In the genomic region with DNA sequence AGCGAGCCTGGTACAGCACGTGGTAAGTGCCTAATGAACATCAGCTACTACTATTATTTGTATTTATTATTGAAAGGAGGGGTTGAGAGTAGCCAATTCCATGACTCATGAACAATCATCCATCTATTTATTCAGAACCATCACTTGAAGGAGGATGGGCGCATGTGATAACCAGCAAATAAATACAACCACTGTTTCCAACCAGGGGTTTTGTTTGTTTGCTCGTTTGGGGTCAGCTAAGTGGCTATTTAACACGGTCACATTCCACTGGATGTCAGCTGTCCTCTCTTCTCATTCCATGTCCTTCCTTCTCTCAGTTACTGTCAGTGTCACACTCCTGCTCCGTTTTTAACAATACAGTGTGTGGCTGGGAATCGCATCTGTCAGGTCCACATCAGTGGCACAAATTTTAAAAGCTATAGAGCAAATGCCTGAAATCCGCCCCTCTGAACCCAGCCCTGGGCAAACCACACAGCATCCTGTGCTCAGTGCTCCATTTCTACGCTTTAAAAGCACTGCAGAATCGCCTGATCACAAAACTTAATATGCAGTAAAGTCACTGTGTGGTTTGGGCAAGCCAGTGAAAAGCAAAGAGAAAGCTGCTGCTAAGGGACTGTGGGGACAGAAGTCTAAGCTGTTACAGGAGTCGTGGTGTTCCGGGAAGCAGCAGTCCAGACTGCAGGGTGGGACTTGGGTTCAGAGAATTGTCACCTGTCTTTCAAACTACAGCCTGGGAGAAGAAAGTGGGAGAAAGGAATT, we compare ENCODE assay signal across 9 cellular contexts. TPM values are rescaled to one million over a fixed set of nuclear protein-coding genes. Genes with fewer than 3 reads are reported as not detected.
DNase-seq lines count a peak whose midpoint lies in the region; ATAC-seq and TF ChIP-seq lines count a peak whose summit lies in the region.
"Had no signal": no experiment of that assay in that cellular context is flagged by ENCODE, and none has a peak within 500 bp of the region (broad histone marks: within the 10 kb centered on the region; RNA-seq: fewer than 3 reads in every experiment).

No MANE protein-coding gene starts in this region.

- intact Hi-C loops in A673 (cut with micrococcal nuclease; ENCODE audit: unreplicated experiment): no loop called here

- no peaks in the 10 kb centered on the region for H3K27me3 ChIP-seq in A673 (replicated peaks; ENCODE audit: insufficient read depth, low read depth, low read length, poor library complexity)
- no peaks in the 10 kb centered on the region for H3K27me3 ChIP-seq in BE2C
- H3K27me3 ChIP-seq: SJSA1 had no signal

- H3K9me3 ChIP-seq in A673 (ENCODE audit: low read depth, low read length, poor library complexity, severe bottlenecking): no peaks in the 10 kb centered on the region
- no peaks in the 10 kb centered on the region for H3K9me3 ChIP-seq in BE2C
- H3K9me3 ChIP-seq: SJSA1 had no signal

- H3K4me1 Mint-ChIP-seq in stimulated activated naive CD8-positive, alpha-beta T cell treated with anti-CD3 and anti-CD28 coated beads, Interleukin-15, Interleukin-2, amounts not matched to agents 100 ng/mL and 50 ng/mL, for 24 hours (ENCODE audit: low read depth): peaks cover 98% of the 10 kb centered on the region
- peaks cover 88% of the 10 kb centered on the region for H3K4me1 Mint-ChIP-seq in activated naive CD8-positive, alpha-beta T cell treated with anti-CD3 and anti-CD28 coated beads for 36 hours

- no peak overlapping the region for H3K4me3 ChIP-seq in A673 (ENCODE audit: low read depth, low read length, poor library complexity, severe bottlenecking)
- H3K4me3 ChIP-seq in BE2C (ENCODE audit: low read depth, low read length): no peak overlapping the region
- H3K4me3 ChIP-seq: SJSA1 had no signal

- peaks cover 21% of the 10 kb centered on the region for H3K36me3 Mint-ChIP-seq in stimulated activated naive CD8-positive, alpha-beta T cell treated with anti-CD3 and anti-CD28 coated beads, Interleukin-15, Interleukin-2, amounts not matched to agents 100 ng/mL and 50 ng/mL, for 24 hours (ENCODE audit: low read depth)
- peaks cover 40% of the 10 kb centered on the region for H3K36me3 Mint-ChIP-seq in activated naive CD8-positive, alpha-beta T cell treated with anti-CD3 and anti-CD28 coated beads for 36 hours

- H3K27me3 Mint-ChIP-seq in stimulated activated naive CD8-positive, alpha-beta T cell treated with anti-CD3 and anti-CD28 coated beads, Interleukin-15, Interleukin-2, amounts not matched to agents 100 ng/mL and 50 ng/mL, for 24 hours: no peaks in the 10 kb centered on the region
- no peaks in the 10 kb centered on the region for H3K27me3 Mint-ChIP-seq in activated naive CD8-positive, alpha-beta T cell treated with anti-CD3 and anti-CD28 coated beads for 36 hours

- no peaks in the 10 kb centered on the region for H3K9me3 Mint-ChIP-seq in stimulated activated naive CD8-positive, alpha-beta T cell treated with anti-CD3 and anti-CD28 coated beads, Interleukin-15, Interleukin-2, amounts not matched to agents 100 ng/mL and 50 ng/mL, for 24 hours
- no peaks in the 10 kb centered on the region for H3K9me3 Mint-ChIP-seq in activated naive CD8-positive, alpha-beta T cell treated with anti-CD3 and anti-CD28 coated beads for 36 hours

- peaks cover 53% of the 10 kb centered on the region for H3K4me1 ChIP-seq in A673 (ENCODE audit: insufficient read depth, low read length, poor library complexity, severe bottlenecking)
- H3K4me1 ChIP-seq in BE2C: peaks cover 37% of the 10 kb centered on the region

- no peak for ATAC-seq in stimulated activated naive CD8-positive, alpha-beta T cell treated with anti-CD3 and anti-CD28 coated beads, Interleukin-15, Interleukin-2, amounts not matched to agents 100 U/mL and 50 U/mL, for 24 hours

- H3K4me3 Mint-ChIP-seq in stimulated activated naive CD8-positive, alpha-beta T cell treated with anti-CD3 and anti-CD28 coated beads, Interleukin-15, Interleukin-2, amounts not matched to agents 100 ng/mL and 50 ng/mL, for 24 hours: peak overlapping the region; percentile 70
- H3K4me3 Mint-ChIP-seq in activated naive CD8-positive, alpha-beta T cell treated with anti-CD3 and anti-CD28 coated beads for 36 hours: peak overlapping the region; percentile 77

- H3K36me3 ChIP-seq in A673 (ENCODE audit: insufficient read depth, low read length, poor library complexity, severe bottlenecking): no peaks in the 10 kb centered on the region
- H3K36me3 ChIP-seq in BE2C: no peaks in the 10 kb centered on the region
- H3K36me3 ChIP-seq: SJSA1 had no signal

- peak overlapping the region; percentile 89 for H3K27ac Mint-ChIP-seq in stimulated activated naive CD8-positive, alpha-beta T cell treated with anti-CD3 and anti-CD28 coated beads, Interleukin-15, Interleukin-2, amounts not matched to agents 100 ng/mL and 50 ng/mL, for 24 hours
- peak overlapping the region; percentile 90 for H3K27ac Mint-ChIP-seq in activated naive CD8-positive, alpha-beta T cell treated with anti-CD3 and anti-CD28 coated beads for 36 hours

- DNase-seq in stimulated activated naive CD8-positive, alpha-beta T cell treated with anti-CD3 and anti-CD28 coated beads, Interleukin-15, Interleukin-2, amounts not matched to agents 100 U/mL and 50 U/mL, for 24 hours: no peak
- DNase-seq in activated naive CD8-positive, alpha-beta T cell treated with anti-CD3 and anti-CD28 coated beads for 36 hours: peak; percentile 46
- DNase-seq in lung microvascular endothelial cell (ENCODE audit: low read depth in 2 of 2): peak; percentile 41 to 62
- DNase-seq in AG08396 (ENCODE audit: low spot score): no peak
- DNase-seq in A673 (ENCODE audit: low spot score): no peak
- DNase-seq in iPS-NIHi11 (ENCODE audit: low spot score): no peak
- DNase-seq in BE2C: no peak

- no peak overlapping the region for H3K27ac ChIP-seq in A673 (ENCODE audit: low read depth, low read length, poor library complexity, severe bottlenecking)
- H3K27ac ChIP-seq: SJSA1 had no signal

- TF ChIP-seq CTCF in A673 (conservative IDR thresholded peaks at IDR 0.05; ENCODE audit: low read depth, low read length): no peak
- no peak for TF ChIP-seq CTCF in BE2C (IDR thresholded peaks at IDR 0.05; ENCODE audit: low read depth, low read length)

- CTCF ChIA-PET in A673 (lab: Charles Lee): no interaction called here

- BruUV-seq in A673 (replicated peaks; lab: Mats Ljungman, UMichigan): no TSS peak

- POLR2A ChIA-PET in A673 (lab: Charles Lee; ENCODE audit: low non-redundant PET): no interaction called here

RNA-seq across cellular contexts. Expression of a gene that starts 8.5 kb away (rescaled TPM):
- 10 to 100 TPM; 82.3 to 89.0 TPM for total RNA-seq in activated naive CD8-positive, alpha-beta T cell treated with anti-CD3 and anti-CD28 coated beads for 36 hours
- total RNA-seq in lung microvascular endothelial cell (32.1 and 35.3 TPM in 2 replicates), A673 (2021) (56.4 and 61.5 TPM in 2 replicates)
- 42.8 TPM for polyA plus RNA-seq in BE2C (2012; ENCODE audit: insufficient read depth, insufficient read length, low read depth)

Comparison
In these comparisons a context has a peak if more than half of its experiments do, and no peak if none do; other contexts are left out.
1. DNase-seq: peak in activated naive CD8-positive, alpha-beta T cell treated with anti-CD3 and anti-CD28 coated beads for 36 hours (single experiment) and lung microvascular endothelial cell (2 of 2); none in stimulated activated naive CD8-positive, alpha-beta T cell treated with anti-CD3 and anti-CD28 coated beads, Interleukin-15, Interleukin-2, amounts not matched to agents 100 U/mL and 50 U/mL, for 24 hours (single experiment), AG08396 (single experiment), A673 (single experiment), iPS-NIHi11 (single experiment) and BE2C (single experiment).